1 cellular context compared by ENCODE assay signal in genomic region chr12:46492471-46493351, GRCh38.
TF ChIP-seq lines count a peak whose summit lies in the region.

No MANE protein-coding gene starts in this region.

TF ChIP-seq in HepG2, 621 proteins besides CTCF, POLR2A, EP300 and RAD21 (continued from another document and continues in another):
- TF ChIP-seq, protein P1, sequence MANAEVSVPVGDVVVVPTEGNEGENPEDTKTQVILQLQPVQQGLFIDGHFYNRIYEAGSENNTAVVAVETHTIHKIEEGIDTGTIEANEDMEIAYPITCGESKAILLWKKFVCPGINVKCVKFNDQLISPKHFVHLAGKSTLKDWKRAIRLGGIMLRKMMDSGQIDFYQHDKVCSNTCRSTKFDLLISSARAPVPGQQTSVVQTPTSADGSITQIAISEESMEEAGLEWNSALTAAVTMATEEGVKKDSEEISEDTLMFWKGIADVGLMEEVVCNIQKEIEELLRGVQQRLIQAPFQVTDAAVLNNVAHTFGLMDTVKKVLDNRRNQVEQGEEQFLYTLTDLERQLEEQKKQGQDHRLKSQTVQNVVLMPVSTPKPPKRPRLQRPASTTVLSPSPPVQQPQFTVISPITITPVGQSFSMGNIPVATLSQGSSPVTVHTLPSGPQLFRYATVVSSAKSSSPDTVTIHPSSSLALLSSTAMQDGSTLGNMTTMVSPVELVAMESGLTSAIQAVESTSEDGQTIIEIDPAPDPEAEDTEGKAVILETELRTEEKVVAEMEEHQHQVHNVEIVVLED (CRISPR knock-in tag; IDR thresholded peaks at IDR 0.05; ENCODE audit: borderline replicate concordance): peak; percentile 62; the same call in 1 of the 2 replicates
- TF ChIP-seq, protein P2, sequence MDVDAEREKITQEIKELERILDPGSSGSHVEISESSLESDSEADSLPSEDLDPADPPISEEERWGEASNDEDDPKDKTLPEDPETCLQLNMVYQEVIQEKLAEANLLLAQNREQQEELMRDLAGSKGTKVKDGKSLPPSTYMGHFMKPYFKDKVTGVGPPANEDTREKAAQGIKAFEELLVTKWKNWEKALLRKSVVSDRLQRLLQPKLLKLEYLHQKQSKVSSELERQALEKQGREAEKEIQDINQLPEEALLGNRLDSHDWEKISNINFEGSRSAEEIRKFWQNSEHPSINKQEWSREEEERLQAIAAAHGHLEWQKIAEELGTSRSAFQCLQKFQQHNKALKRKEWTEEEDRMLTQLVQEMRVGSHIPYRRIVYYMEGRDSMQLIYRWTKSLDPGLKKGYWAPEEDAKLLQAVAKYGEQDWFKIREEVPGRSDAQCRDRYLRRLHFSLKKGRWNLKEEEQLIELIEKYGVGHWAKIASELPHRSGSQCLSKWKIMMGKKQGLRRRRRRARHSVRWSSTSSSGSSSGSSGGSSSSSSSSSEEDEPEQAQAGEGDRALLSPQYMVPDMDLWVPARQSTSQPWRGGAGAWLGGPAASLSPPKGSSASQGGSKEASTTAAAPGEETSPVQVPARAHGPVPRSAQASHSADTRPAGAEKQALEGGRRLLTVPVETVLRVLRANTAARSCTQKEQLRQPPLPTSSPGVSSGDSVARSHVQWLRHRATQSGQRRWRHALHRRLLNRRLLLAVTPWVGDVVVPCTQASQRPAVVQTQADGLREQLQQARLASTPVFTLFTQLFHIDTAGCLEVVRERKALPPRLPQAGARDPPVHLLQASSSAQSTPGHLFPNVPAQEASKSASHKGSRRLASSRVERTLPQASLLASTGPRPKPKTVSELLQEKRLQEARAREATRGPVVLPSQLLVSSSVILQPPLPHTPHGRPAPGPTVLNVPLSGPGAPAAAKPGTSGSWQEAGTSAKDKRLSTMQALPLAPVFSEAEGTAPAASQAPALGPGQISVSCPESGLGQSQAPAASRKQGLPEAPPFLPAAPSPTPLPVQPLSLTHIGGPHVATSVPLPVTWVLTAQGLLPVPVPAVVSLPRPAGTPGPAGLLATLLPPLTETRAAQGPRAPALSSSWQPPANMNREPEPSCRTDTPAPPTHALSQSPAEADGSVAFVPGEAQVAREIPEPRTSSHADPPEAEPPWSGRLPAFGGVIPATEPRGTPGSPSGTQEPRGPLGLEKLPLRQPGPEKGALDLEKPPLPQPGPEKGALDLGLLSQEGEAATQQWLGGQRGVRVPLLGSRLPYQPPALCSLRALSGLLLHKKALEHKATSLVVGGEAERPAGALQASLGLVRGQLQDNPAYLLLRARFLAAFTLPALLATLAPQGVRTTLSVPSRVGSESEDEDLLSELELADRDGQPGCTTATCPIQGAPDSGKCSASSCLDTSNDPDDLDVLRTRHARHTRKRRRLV (CRISPR knock-in tag; IDR thresholded peaks at IDR 0.05): no peak
- TF ChIP-seq MBNL3 (CRISPR knock-in tag; conservative IDR thresholded peaks at IDR 0.05) (no peak), ZNF629 (CRISPR knock-in tag; conservative IDR thresholded peaks at IDR 0.05) (peak; percentile 39; the same call in 1 of the 2 replicates), ZNF20 (CRISPR knock-in tag; IDR thresholded peaks at IDR 0.05) (no peak), ZNF33B (CRISPR knock-in tag; IDR thresholded peaks at IDR 0.05) (no peak), HNRNPUL1 (IDR thresholded peaks at IDR 0.05; ENCODE audit: low read depth, low read length) (no peak), ZNF530 (CRISPR knock-in tag; IDR thresholded peaks at IDR 0.05; ENCODE audit: low read depth) (no peak), FOXA1 (IDR thresholded peaks at IDR 0.05) (peak; percentile 99), FOXA1 (CRISPR knock-in tag; IDR thresholded peaks at IDR 0.05) (peak; percentile 100), SRF (IDR thresholded peaks at IDR 0.05; ENCODE audit: low read depth, low read length) (peak; percentile 17; the same call in 1 of the 2 replicates), SMAD9 (CRISPR knock-in tag; IDR thresholded peaks at IDR 0.05) (no peak), TEAD2 (CRISPR knock-in tag; IDR thresholded peaks at IDR 0.05) (no peak), MAF1 (CRISPR knock-in tag; IDR thresholded peaks at IDR 0.05; ENCODE audit: borderline replicate concordance) (no peak), NR2F6 (IDR thresholded peaks at IDR 0.05) (peak; percentile 96), NR2F6 (CRISPR knock-in tag; IDR thresholded peaks at IDR 0.05) (peak; percentile 93), KLF13 (CRISPR knock-in tag; IDR thresholded peaks at IDR 0.05) (no peak), ZBTB8A (CRISPR knock-in tag; IDR thresholded peaks at IDR 0.05; ENCODE audit: borderline replicate concordance, low read depth) (no peak), ZNF282 (IDR thresholded peaks at IDR 0.05; ENCODE audit: partially characterized antibody) (no peak), NFE2 (CRISPR knock-in tag; IDR thresholded peaks at IDR 0.05) (no peak), DRAP1 (CRISPR knock-in tag; IDR thresholded peaks at IDR 0.05) (peak; percentile 72), PRPF4 (IDR thresholded peaks at IDR 0.05; ENCODE audit: low read depth, low read length, poor library complexity, severe bottlenecking) (no peak), ZNF414 (CRISPR knock-in tag; IDR thresholded peaks at IDR 0.05) (no peak; the same call in 1 of the 2 replicates), ARNT2 (CRISPR knock-in tag; IDR thresholded peaks at IDR 0.05; ENCODE audit: low read depth) (no peak), GATAD1 (CRISPR knock-in tag; IDR thresholded peaks at IDR 0.05) (peak; percentile 73), NAIF1 (CRISPR knock-in tag; IDR thresholded peaks at IDR 0.05; ENCODE audit: borderline replicate concordance) (no peak), CREM (IDR thresholded peaks at IDR 0.05) (peak; percentile 100), CREM (CRISPR knock-in tag; IDR thresholded peaks at IDR 0.05) (peak; percentile 73), ZNF3 (CRISPR knock-in tag; IDR thresholded peaks at IDR 0.05) (no peak), ZNF891 (CRISPR knock-in tag; IDR thresholded peaks at IDR 0.05) (no peak), ZNF564 (CRISPR knock-in tag; IDR thresholded peaks at IDR 0.05) (no peak), MTA3 (CRISPR knock-in tag; IDR thresholded peaks at IDR 0.05) (no peak), FOSL1 (CRISPR knock-in tag; IDR thresholded peaks at IDR 0.05; ENCODE audit: borderline replicate concordance) (peak; percentile 92), HOMEZ (CRISPR knock-in tag; IDR thresholded peaks at IDR 0.05; ENCODE audit: low read depth) (peak; percentile 92), SALL1 (CRISPR knock-in tag; IDR thresholded peaks at IDR 0.05) (peak; percentile 89; the same call in 1 of the 2 replicates)
- TF ChIP-seq, protein P3, sequence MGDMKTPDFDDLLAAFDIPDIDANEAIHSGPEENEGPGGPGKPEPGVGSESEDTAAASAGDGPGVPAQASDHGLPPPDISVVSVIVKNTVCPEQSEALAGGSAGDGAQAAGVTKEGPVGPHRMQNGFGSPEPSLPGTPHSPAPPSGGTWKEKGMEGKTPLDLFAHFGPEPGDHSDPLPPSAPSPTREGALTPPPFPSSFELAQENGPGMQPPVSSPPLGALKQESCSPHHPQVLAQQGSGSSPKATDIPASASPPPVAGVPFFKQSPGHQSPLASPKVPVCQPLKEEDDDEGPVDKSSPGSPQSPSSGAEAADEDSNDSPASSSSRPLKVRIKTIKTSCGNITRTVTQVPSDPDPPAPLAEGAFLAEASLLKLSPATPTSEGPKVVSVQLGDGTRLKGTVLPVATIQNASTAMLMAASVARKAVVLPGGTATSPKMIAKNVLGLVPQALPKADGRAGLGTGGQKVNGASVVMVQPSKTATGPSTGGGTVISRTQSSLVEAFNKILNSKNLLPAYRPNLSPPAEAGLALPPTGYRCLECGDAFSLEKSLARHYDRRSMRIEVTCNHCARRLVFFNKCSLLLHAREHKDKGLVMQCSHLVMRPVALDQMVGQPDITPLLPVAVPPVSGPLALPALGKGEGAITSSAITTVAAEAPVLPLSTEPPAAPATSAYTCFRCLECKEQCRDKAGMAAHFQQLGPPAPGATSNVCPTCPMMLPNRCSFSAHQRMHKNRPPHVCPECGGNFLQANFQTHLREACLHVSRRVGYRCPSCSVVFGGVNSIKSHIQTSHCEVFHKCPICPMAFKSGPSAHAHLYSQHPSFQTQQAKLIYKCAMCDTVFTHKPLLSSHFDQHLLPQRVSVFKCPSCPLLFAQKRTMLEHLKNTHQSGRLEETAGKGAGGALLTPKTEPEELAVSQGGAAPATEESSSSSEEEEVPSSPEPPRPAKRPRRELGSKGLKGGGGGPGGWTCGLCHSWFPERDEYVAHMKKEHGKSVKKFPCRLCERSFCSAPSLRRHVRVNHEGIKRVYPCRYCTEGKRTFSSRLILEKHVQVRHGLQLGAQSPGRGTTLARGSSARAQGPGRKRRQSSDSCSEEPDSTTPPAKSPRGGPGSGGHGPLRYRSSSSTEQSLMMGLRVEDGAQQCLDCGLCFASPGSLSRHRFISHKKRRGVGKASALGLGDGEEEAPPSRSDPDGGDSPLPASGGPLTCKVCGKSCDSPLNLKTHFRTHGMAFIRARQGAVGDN (CRISPR knock-in tag; IDR thresholded peaks at IDR 0.05): no peak
- TF ChIP-seq, protein P4, sequence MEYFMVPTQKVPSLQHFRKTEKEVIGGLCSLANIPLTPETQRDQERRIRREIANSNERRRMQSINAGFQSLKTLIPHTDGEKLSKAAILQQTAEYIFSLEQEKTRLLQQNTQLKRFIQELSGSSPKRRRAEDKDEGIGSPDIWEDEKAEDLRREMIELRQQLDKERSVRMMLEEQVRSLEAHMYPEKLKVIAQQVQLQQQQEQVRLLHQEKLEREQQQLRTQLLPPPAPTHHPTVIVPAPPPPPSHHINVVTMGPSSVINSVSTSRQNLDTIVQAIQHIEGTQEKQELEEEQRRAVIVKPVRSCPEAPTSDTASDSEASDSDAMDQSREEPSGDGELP (IDR thresholded peaks at IDR 0.05; ENCODE audit: borderline replicate concordance, low read depth): peak; percentile 67
- TF ChIP-seq, protein P5, sequence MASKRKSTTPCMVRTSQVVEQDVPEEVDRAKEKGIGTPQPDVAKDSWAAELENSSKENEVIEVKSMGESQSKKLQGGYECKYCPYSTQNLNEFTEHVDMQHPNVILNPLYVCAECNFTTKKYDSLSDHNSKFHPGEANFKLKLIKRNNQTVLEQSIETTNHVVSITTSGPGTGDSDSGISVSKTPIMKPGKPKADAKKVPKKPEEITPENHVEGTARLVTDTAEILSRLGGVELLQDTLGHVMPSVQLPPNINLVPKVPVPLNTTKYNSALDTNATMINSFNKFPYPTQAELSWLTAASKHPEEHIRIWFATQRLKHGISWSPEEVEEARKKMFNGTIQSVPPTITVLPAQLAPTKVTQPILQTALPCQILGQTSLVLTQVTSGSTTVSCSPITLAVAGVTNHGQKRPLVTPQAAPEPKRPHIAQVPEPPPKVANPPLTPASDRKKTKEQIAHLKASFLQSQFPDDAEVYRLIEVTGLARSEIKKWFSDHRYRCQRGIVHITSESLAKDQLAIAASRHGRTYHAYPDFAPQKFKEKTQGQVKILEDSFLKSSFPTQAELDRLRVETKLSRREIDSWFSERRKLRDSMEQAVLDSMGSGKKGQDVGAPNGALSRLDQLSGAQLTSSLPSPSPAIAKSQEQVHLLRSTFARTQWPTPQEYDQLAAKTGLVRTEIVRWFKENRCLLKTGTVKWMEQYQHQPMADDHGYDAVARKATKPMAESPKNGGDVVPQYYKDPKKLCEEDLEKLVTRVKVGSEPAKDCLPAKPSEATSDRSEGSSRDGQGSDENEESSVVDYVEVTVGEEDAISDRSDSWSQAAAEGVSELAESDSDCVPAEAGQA (IDR thresholded peaks at IDR 0.05; ENCODE audit: low read depth): no peak
- TF ChIP-seq, protein P5 (CRISPR knock-in tag; IDR thresholded peaks at IDR 0.05; ENCODE audit: borderline replicate concordance): no peak
- TF ChIP-seq, protein P6, sequence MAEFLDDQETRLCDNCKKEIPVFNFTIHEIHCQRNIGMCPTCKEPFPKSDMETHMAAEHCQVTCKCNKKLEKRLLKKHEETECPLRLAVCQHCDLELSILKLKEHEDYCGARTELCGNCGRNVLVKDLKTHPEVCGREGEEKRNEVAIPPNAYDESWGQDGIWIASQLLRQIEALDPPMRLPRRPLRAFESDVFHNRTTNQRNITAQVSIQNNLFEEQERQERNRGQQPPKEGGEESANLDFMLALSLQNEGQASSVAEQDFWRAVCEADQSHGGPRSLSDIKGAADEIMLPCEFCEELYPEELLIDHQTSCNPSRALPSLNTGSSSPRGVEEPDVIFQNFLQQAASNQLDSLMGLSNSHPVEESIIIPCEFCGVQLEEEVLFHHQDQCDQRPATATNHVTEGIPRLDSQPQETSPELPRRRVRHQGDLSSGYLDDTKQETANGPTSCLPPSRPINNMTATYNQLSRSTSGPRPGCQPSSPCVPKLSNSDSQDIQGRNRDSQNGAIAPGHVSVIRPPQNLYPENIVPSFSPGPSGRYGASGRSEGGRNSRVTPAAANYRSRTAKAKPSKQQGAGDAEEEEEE (CRISPR knock-in tag; IDR thresholded peaks at IDR 0.05; ENCODE audit: borderline replicate concordance): no peak
